In the genomic region with DNA sequence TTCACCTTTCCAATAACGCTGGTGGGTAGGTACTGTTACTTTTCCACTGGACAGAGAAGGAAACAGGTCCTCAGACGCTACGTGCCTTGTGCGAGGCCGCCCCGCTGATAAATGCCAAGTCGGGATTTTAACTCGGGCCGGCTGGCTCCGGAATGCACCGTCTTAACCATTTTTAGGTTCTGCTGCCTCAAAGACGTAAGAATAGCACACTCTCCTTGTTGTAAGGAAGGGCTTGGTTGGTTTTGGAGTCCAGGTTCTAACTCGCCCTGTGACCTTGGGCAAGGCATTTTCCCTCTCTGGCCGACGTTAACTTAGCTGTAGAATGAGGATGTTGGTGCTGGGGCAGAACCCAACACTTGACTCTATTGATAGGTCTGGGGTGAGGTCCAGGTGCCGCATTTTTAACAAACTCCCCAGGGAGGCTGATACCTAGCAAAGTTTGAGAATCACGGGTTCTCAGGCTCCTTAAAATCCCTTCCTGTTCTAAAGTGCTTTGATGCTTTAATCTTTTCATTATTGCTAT, we compare ENCODE assay signal across 8 cellular contexts. TPM values are rescaled to one million over a fixed set of nuclear protein-coding genes. Genes with fewer than 3 reads are reported as not detected.
A peak's percentile ranks its signal among the peaks of the same experiment; 100 is the strongest.
DNase-seq lines count a peak whose midpoint lies in the region; ATAC-seq and TF ChIP-seq lines count a peak whose summit lies in the region.

No MANE protein-coding gene starts in this region.

- peaks cover 14% of the 10 kb centered on the region for H3K4me1 ChIP-seq in smooth muscle cell (ENCODE audit: low read depth)

- no peak overlapping the region for H3K27ac ChIP-seq in CD4-positive, alpha-beta T cell (ENCODE audit: low read depth, low read length)
- no peak overlapping the region for H3K27ac ChIP-seq in smooth muscle cell (ENCODE audit: low read depth)

- ATAC-seq in CD4-positive, alpha-beta T cell (ENCODE audit: poor library complexity), result no peak
- no peak for ATAC-seq in activated naive CD8-positive, alpha-beta T cell treated with anti-CD3 and anti-CD28 coated beads, Interleukin-2, amount 50 U/mL, for 24 hours
- ATAC-seq in HG02610 (IDR thresholded peaks at IDR 0.05; ENCODE audit: unreplicated experiment) (no peak), esophagus mucosa (no peak), HG02870 (IDR thresholded peaks at IDR 0.05; ENCODE audit: unreplicated experiment) (no peak)

- no peaks in the 10 kb centered on the region for H3K9me3 ChIP-seq in CD4-positive, alpha-beta T cell (ENCODE audit: control insufficient read depth, low read length)
- H3K9me3 ChIP-seq in iPS-18c (ENCODE audit: control insufficient read depth, insufficient read depth, low read length) (no peaks in the 10 kb centered on the region), smooth muscle cell (replicated peaks; ENCODE audit: low read depth) (no peaks in the 10 kb centered on the region)

- peak overlapping the region; percentile 100 for H3K4me3 Mint-ChIP-seq in CD4-positive, alpha-beta T cell
- H3K4me3 Mint-ChIP-seq in IgD-negative memory B cell, result peak overlapping the region; percentile 97 to 100 (median 98)
- H3K4me3 Mint-ChIP-seq in activated naive CD8-positive, alpha-beta T cell treated with anti-CD3 and anti-CD28 coated beads, Interleukin-2, amount 50 U/mL, for 24 hours, result peak overlapping the region; percentile 93

- H2AFZ ChIP-seq in smooth muscle cell (ENCODE audit: low read depth), result peak overlapping the region; percentile 76

- DNase-seq in CD4-positive, alpha-beta T cell, result peak in 1 of 10 experiments; percentile 13
- DNase-seq in activated naive CD8-positive, alpha-beta T cell treated with anti-CD3 and anti-CD28 coated beads, Interleukin-2, amount 50 U/mL, for 24 hours, result no peak
- DNase-seq in smooth muscle cell (lab: John Stamatoyannopoulos, UW; ENCODE audit: unreplicated experiment), result no peak

- POLR2A ChIA-PET in CD4-positive, alpha-beta T cell (lab: Charles Lee), result interaction anchor here (1.7 to 2.2 kb wide), 3 partner anchors 11 to 99 kb away, joined by 5 to 13 read pairs (median 10); partner anchors contain the start of gene TCHP

- no peaks in the 10 kb centered on the region for H3K9me3 Mint-ChIP-seq in CD4-positive, alpha-beta T cell
- H3K9me3 Mint-ChIP-seq in IgD-negative memory B cell, result no peaks in the 10 kb centered on the region
- no peaks in the 10 kb centered on the region for H3K9me3 Mint-ChIP-seq in activated naive CD8-positive, alpha-beta T cell treated with anti-CD3 and anti-CD28 coated beads, Interleukin-2, amount 50 U/mL, for 24 hours

- no peaks in the 10 kb centered on the region for H3K27me3 Mint-ChIP-seq in CD4-positive, alpha-beta T cell
- no peaks in the 10 kb centered on the region for H3K27me3 Mint-ChIP-seq in IgD-negative memory B cell
- no peaks in the 10 kb centered on the region for H3K27me3 Mint-ChIP-seq in activated naive CD8-positive, alpha-beta T cell treated with anti-CD3 and anti-CD28 coated beads, Interleukin-2, amount 50 U/mL, for 24 hours

- peak overlapping the region; percentile 97 for H3K9ac ChIP-seq in smooth muscle cell (ENCODE audit: low read depth)

- peaks cover 21% of the 10 kb centered on the region for H3K36me3 Mint-ChIP-seq in CD4-positive, alpha-beta T cell (ENCODE audit: low read depth)
- peaks cover 6% of the 10 kb centered on the region for H3K36me3 Mint-ChIP-seq in IgD-negative memory B cell
- H3K36me3 Mint-ChIP-seq in activated naive CD8-positive, alpha-beta T cell treated with anti-CD3 and anti-CD28 coated beads, Interleukin-2, amount 50 U/mL, for 24 hours (ENCODE audit: low read depth), result peaks cover 7% of the 10 kb centered on the region

- H3K27ac Mint-ChIP-seq in CD4-positive, alpha-beta T cell, result peak overlapping the region; percentile 90
- H3K27ac Mint-ChIP-seq in IgD-negative memory B cell, result peak overlapping the region; percentile 94 to 99 (median 97)
- H3K27ac Mint-ChIP-seq in activated naive CD8-positive, alpha-beta T cell treated with anti-CD3 and anti-CD28 coated beads, Interleukin-2, amount 50 U/mL, for 24 hours, result peak overlapping the region; percentile 93

- CTCF ChIA-PET in CD4-positive, alpha-beta T cell (lab: Charles Lee), result no interaction called here

- peaks cover 8% of the 10 kb centered on the region for H4K20me1 ChIP-seq in smooth muscle cell (ENCODE audit: low read depth)

- H3K36me3 ChIP-seq in smooth muscle cell (ENCODE audit: low read depth), result no peaks in the 10 kb centered on the region

- TF ChIP-seq CTCF in CD4-positive, alpha-beta T cell (IDR thresholded peaks at IDR 0.05), result no peak
- TF ChIP-seq CTCF in smooth muscle cell (IDR thresholded peaks at IDR 0.05; ENCODE audit: borderline replicate concordance, insufficient read depth, poor library complexity, severe bottlenecking), result no peak

- peak overlapping the region; percentile 99 for H3K4me2 ChIP-seq in smooth muscle cell

- H3K79me2 ChIP-seq in smooth muscle cell (ENCODE audit: low read depth), result peaks cover 11% of the 10 kb centered on the region

- H3K4me3 ChIP-seq in iPS-18c (ENCODE audit: insufficient read depth, low read depth, low read length), result peak overlapping the region; percentile 81
- peak overlapping the region; percentile 87 for H3K4me3 ChIP-seq in smooth muscle cell

- 6% methylated on average over 17 of the region's 17 CpGs for WGBS in smooth muscle cell (ENCODE audit: low lambda C conversion rate)

- no peaks in the 10 kb centered on the region for H3K27me3 ChIP-seq in CD4-positive, alpha-beta T cell (ENCODE audit: control insufficient read depth, insufficient read depth, low read length)
- H3K27me3 ChIP-seq in smooth muscle cell (ENCODE audit: low read depth), result no peaks in the 10 kb centered on the region

- H3F3A ChIP-seq in smooth muscle cell (ENCODE audit: low read depth), result peaks cover 4% of the 10 kb centered on the region

- peaks cover 76% of the 10 kb centered on the region for H3K4me1 Mint-ChIP-seq in CD4-positive, alpha-beta T cell (ENCODE audit: low read depth)
- H3K4me1 Mint-ChIP-seq in IgD-negative memory B cell, result peaks cover 44 to 52% (median 50%) of the 10 kb centered on the region in 3 donors
- H3K4me1 Mint-ChIP-seq in activated naive CD8-positive, alpha-beta T cell treated with anti-CD3 and anti-CD28 coated beads, Interleukin-2, amount 50 U/mL, for 24 hours, result peaks cover 74% of the 10 kb centered on the region

- intact Hi-C loops in CD4-positive, alpha-beta T cell (cut with DNase I, micrococcal nuclease), result loop anchor here in 1 of 2 experiments (2.0 to 10.0 kb wide), 8 partner anchors 49 to 742 kb away; partner anchors contain the start of genes ANAPC7, C12orf76, FAM222A and GLTP

RNA-seq across cellular contexts. Expression of gene ANKRD13A, which starts 0.8 kb away (rescaled TPM):
- 10 to 100 TPM; 51.6 to 52.3 TPM for total RNA-seq in CD4-positive, alpha-beta T cell
- 156 TPM for polyA plus RNA-seq in IgD-negative memory B cell
- 31.1 and 35.6 TPM in 2 replicates for total RNA-seq in smooth muscle cell
- polyA plus RNA-seq in smooth muscle cell, result 11.6 and 12.0 TPM in 2 replicates
- total RNA-seq in esophagus mucosa, result 31.8 TPM

RNA-seq across cellular contexts. Expression of gene GIT2, which starts 3.9 kb away (rescaled TPM):
- 10 to 100 TPM; 68.6 to 70.7 TPM for total RNA-seq in CD4-positive, alpha-beta T cell
- polyA plus RNA-seq in IgD-negative memory B cell (93.4 TPM), smooth muscle cell (20.3 and 24.9 TPM in 2 replicates)
- total RNA-seq in smooth muscle cell (27.3 and 27.4 TPM in 2 replicates), esophagus mucosa (16.3 TPM)

RNA-seq across cellular contexts. Expression of gene C12orf76, which starts 48.3 kb away (rescaled TPM):
- total RNA-seq in CD4-positive, alpha-beta T cell, result 10 to 100 TPM in 1 of 2 experiments, 1 to 10 TPM in 1; 9.8 to 12.6 TPM
- polyA plus RNA-seq in IgD-negative memory B cell (14.1 TPM), smooth muscle cell (10.0 and 13.9 TPM in 2 replicates)
- total RNA-seq in smooth muscle cell (12.0 and 16.8 TPM in 2 replicates), esophagus mucosa (3.3 TPM)
